ENCODE assay signal across 31 cellular contexts in genomic region chr15:99744142-99744541, GRCh38. TPM values are rescaled to one million over a fixed set of nuclear protein-coding genes. Genes with fewer than 3 reads are reported as not detected.
DNase-seq lines count a peak whose midpoint lies in the region; ATAC-seq and TF ChIP-seq lines count a peak whose summit lies in the region.
"Had no signal": no experiment of that assay in that cellular context is flagged by ENCODE, and none has a peak within 500 bp of the region (broad histone marks: within the 10 kb centered on the region; RNA-seq: fewer than 3 reads in every experiment).

No MANE protein-coding gene starts in this region.

- no peaks in the 10 kb centered on the region for H3K9me3 Mint-ChIP-seq in activated naive CD4-positive, alpha-beta T cell treated with anti-CD3 and anti-CD28 coated beads, Interleukin-2, amount 50 U/mL, for 72 hours
- no peaks in the 10 kb centered on the region for H3K9me3 Mint-ChIP-seq in HFFc6
- H3K9me3 Mint-ChIP-seq in dendritic cell treated with granulocyte-macrophage colony-stimulating factor and Interleukin-4, amounts not matched to agents 40 ng/mL and 50 ng/mL, for 4 days = no peaks in the 10 kb centered on the region
- H3K9me3 Mint-ChIP-seq: activated naive CD4-positive, alpha-beta T cell treated with anti-CD3 and anti-CD28 coated beads, Interleukin-2, amount 50 U/mL, for 24 hours; activated T-helper 2 cell treated with anti-CD3 and anti-CD28 coated beads, Interferon-gamma antibody, Interleukin-2, Interleukin-4, amounts not matched to agents 10 μg/mL and 5 μg/mL and 100 μg/mL, durations not matched to agents 14 hours and 24 hours and 36 hours; CD8-positive, alpha-beta memory T cell; mesothelial cell of epicardium; stimulated activated naive B cell treated with anti-CD40 and anti-IgM and Interleukin-4, amounts not matched to agents 10 μg/mL and 1 μg/mL and 100 μg/mL, for 72 hours had no signal

- no peak for DNase-seq in activated naive CD4-positive, alpha-beta T cell treated with anti-CD3 and anti-CD28 coated beads, Interleukin-2, amount 50 U/mL, for 72 hours (ENCODE audit: low spot score in 2 of 2)
- DNase-seq in activated naive CD4-positive, alpha-beta T cell (lab: John Stamatoyannopoulos, UW) = no peak
- DNase-seq in HFFc6 = no peak
- no peak for DNase-seq in right atrium auricular region (ENCODE audit: low spot score)
- DNase-seq in NCI-H1694 treated with DMSO at 0.1 percent for 48 hours (lab: John Stamatoyannopoulos, UW) = no peak
- no peak for DNase-seq in GOT3 (lab: John Stamatoyannopoulos, UW)
- DNase-seq: activated CD8-positive, alpha-beta memory T cell treated with anti-CD3 and anti-CD28 coated beads for 24 hours; activated T-cell treated with anti-CD3 and anti-CD28 coated beads for 4 hours; CD8-positive, alpha-beta memory T cell; DMS153; heart right ventricle; Kasumi-1; NCI-H1436; NCI-H2081 treated with DMSO at 0.1 percent for 48 hours; NCI-H2227 treated with DMSO at 0.1 percent for 48 hours; NCI-H526; NK-92 treated with Interleukin-12 subunit alpha and Interleukin-12 subunit beta, amount 100 ng/mL, for 24 hours; nucleus accumbens; psoas muscle; SHP77; stimulated activated naive B cell treated with anti-CD40 and anti-IgM and Interleukin-4, amounts not matched to agents 10 μg/mL and 1 μg/mL and 100 μg/mL, for 72 hours; substantia nigra; upper lobe of left lung had no signal

- H3K36me3 Mint-ChIP-seq in activated naive CD4-positive, alpha-beta T cell treated with anti-CD3 and anti-CD28 coated beads, Interleukin-2, amount 50 U/mL, for 72 hours = no peaks in the 10 kb centered on the region
- H3K36me3 Mint-ChIP-seq in HFFc6 (ENCODE audit: low read depth) = no peaks in the 10 kb centered on the region
- no peaks in the 10 kb centered on the region for H3K36me3 Mint-ChIP-seq in dendritic cell treated with granulocyte-macrophage colony-stimulating factor and Interleukin-4, amounts not matched to agents 40 ng/mL and 50 ng/mL, for 4 days (ENCODE audit: low read depth)
- H3K36me3 Mint-ChIP-seq: activated naive CD4-positive, alpha-beta T cell treated with anti-CD3 and anti-CD28 coated beads, Interleukin-2, amount 50 U/mL, for 24 hours; CD8-positive, alpha-beta memory T cell; mesothelial cell of epicardium; stimulated activated naive B cell treated with anti-CD40 and anti-IgM and Interleukin-4, amounts not matched to agents 10 μg/mL and 1 μg/mL and 100 μg/mL, for 72 hours had no signal

- intact Hi-C loops in dendritic cell treated with granulocyte-macrophage colony-stimulating factor and Interleukin-4, amounts not matched to agents 40 ng/mL and 50 ng/mL, for 4 days (cut with micrococcal nuclease) = no loop called here

- peak overlapping the region; percentile 19 to 44 for H3K27ac Mint-ChIP-seq in activated naive CD4-positive, alpha-beta T cell treated with anti-CD3 and anti-CD28 coated beads, Interleukin-2, amount 50 U/mL, for 72 hours
- H3K27ac Mint-ChIP-seq in HFFc6 = no peak overlapping the region
- peak overlapping the region; percentile 20 for H3K27ac Mint-ChIP-seq in dendritic cell treated with granulocyte-macrophage colony-stimulating factor and Interleukin-4, amounts not matched to agents 40 ng/mL and 50 ng/mL, for 4 days
- H3K27ac Mint-ChIP-seq: activated naive CD4-positive, alpha-beta T cell treated with anti-CD3 and anti-CD28 coated beads, Interleukin-2, amount 50 U/mL, for 24 hours; activated T-helper 2 cell treated with anti-CD3 and anti-CD28 coated beads, Interferon-gamma antibody, Interleukin-2, Interleukin-4, amounts not matched to agents 10 μg/mL and 5 μg/mL and 100 μg/mL, durations not matched to agents 14 hours and 24 hours and 36 hours; B cell; CD8-positive, alpha-beta memory T cell; mesothelial cell of epicardium; stimulated activated naive B cell treated with anti-CD40 and anti-IgM and Interleukin-4, amounts not matched to agents 10 μg/mL and 1 μg/mL and 100 μg/mL, for 72 hours had no signal

- no peaks in the 10 kb centered on the region for H3K4me1 ChIP-seq in right atrium auricular region
- H3K4me1 ChIP-seq: breast epithelium, psoas muscle had no signal

- H3K4me1 Mint-ChIP-seq in HFFc6 (ENCODE audit: low read depth) = no peaks in the 10 kb centered on the region
- no peaks in the 10 kb centered on the region for H3K4me1 Mint-ChIP-seq in dendritic cell treated with granulocyte-macrophage colony-stimulating factor and Interleukin-4, amounts not matched to agents 40 ng/mL and 50 ng/mL, for 4 days (ENCODE audit: low read depth)
- H3K4me1 Mint-ChIP-seq: activated naive CD4-positive, alpha-beta T cell treated with anti-CD3 and anti-CD28 coated beads, Interleukin-2, amount 50 U/mL, for 24 hours; B cell; CD8-positive, alpha-beta memory T cell; mesothelial cell of epicardium; stimulated activated naive B cell treated with anti-CD40 and anti-IgM and Interleukin-4, amounts not matched to agents 10 μg/mL and 1 μg/mL and 100 μg/mL, for 72 hours had no signal

- no peak overlapping the region for H3K4me3 ChIP-seq in right atrium auricular region
- H3K4me3 ChIP-seq: breast epithelium, heart right ventricle, psoas muscle, upper lobe of left lung had no signal

- H3K4me3 Mint-ChIP-seq in HFFc6 = no peak overlapping the region
- no peak overlapping the region for H3K4me3 Mint-ChIP-seq in dendritic cell treated with granulocyte-macrophage colony-stimulating factor and Interleukin-4, amounts not matched to agents 40 ng/mL and 50 ng/mL, for 4 days
- H3K4me3 Mint-ChIP-seq: activated naive CD4-positive, alpha-beta T cell treated with anti-CD3 and anti-CD28 coated beads, Interleukin-2, amount 50 U/mL, for 24 hours; B cell; CD8-positive, alpha-beta memory T cell; mesothelial cell of epicardium; stimulated activated naive B cell treated with anti-CD40 and anti-IgM and Interleukin-4, amounts not matched to agents 10 μg/mL and 1 μg/mL and 100 μg/mL, for 72 hours had no signal

- H3K36me3 ChIP-seq in right atrium auricular region = no peaks in the 10 kb centered on the region
- H3K36me3 ChIP-seq: breast epithelium, heart right ventricle, upper lobe of left lung had no signal

- peak; percentile 34 for TF ChIP-seq CTCF in HFFc6 (IDR thresholded peaks at IDR 0.05)
- TF ChIP-seq CTCF in right atrium auricular region (IDR thresholded peaks at IDR 0.05) = no peak

- H3K27me3 ChIP-seq in right atrium auricular region = no peaks in the 10 kb centered on the region
- H3K27me3 ChIP-seq: breast epithelium, heart right ventricle, upper lobe of left lung had no signal

- H3K9me3 ChIP-seq in right atrium auricular region = no peaks in the 10 kb centered on the region
- H3K9me3 ChIP-seq: breast epithelium, heart right ventricle, psoas muscle, upper lobe of left lung had no signal

- no peak for ATAC-seq in activated naive CD4-positive, alpha-beta T cell treated with anti-CD3 and anti-CD28 coated beads, Interleukin-2, amount 50 U/mL, for 72 hours
- ATAC-seq in GM21576 (IDR thresholded peaks at IDR 0.05; ENCODE audit: unreplicated experiment) = no peak
- ATAC-seq: heart right ventricle; Panc1; psoas muscle; stimulated activated naive B cell treated with anti-CD40 and anti-IgM and Interleukin-4, amounts not matched to agents 10 μg/mL and 1 μg/mL and 100 μg/mL, for 72 hours had no signal

- peaks cover 24% of the 10 kb centered on the region for H3K27me3 Mint-ChIP-seq in HFFc6 (ENCODE audit: insufficient read depth)
- peaks cover 2% of the 10 kb centered on the region for H3K27me3 Mint-ChIP-seq in dendritic cell treated with granulocyte-macrophage colony-stimulating factor and Interleukin-4, amounts not matched to agents 40 ng/mL and 50 ng/mL, for 4 days
- H3K27me3 Mint-ChIP-seq: activated naive CD4-positive, alpha-beta T cell treated with anti-CD3 and anti-CD28 coated beads, Interleukin-2, amount 50 U/mL, for 24 hours; stimulated activated naive B cell treated with anti-CD40 and anti-IgM and Interleukin-4, amounts not matched to agents 10 μg/mL and 1 μg/mL and 100 μg/mL, for 72 hours had no signal

- H3K27ac ChIP-seq in right atrium auricular region = no peak overlapping the region
- H3K27ac ChIP-seq: breast epithelium, heart right ventricle, psoas muscle, upper lobe of left lung had no signal

RNA-seq across cellular contexts. Expression of gene LYSMD4, which starts 10.9 kb away (rescaled TPM):
- total RNA-seq in activated naive CD4-positive, alpha-beta T cell treated with anti-CD3 and anti-CD28 coated beads, Interleukin-2, amount 50 U/mL, for 72 hours = 1 to 10 TPM; 5.8 to 7.3 TPM
- total RNA-seq in HFFc6 (2021; fragmentation: NEBNext Ultra II Directional; extraction: Animal tissue kit (Norgen Biotek cat#: 25700)) = 1 to 10 TPM; 3.4 to 5.3 (median 4.4) TPM
- total RNA-seq in right atrium auricular region = 10 to 100 TPM; 12.5 to 12.9 TPM
